ENCODE assay signal across 1 cellular context in the genomic region with DNA sequence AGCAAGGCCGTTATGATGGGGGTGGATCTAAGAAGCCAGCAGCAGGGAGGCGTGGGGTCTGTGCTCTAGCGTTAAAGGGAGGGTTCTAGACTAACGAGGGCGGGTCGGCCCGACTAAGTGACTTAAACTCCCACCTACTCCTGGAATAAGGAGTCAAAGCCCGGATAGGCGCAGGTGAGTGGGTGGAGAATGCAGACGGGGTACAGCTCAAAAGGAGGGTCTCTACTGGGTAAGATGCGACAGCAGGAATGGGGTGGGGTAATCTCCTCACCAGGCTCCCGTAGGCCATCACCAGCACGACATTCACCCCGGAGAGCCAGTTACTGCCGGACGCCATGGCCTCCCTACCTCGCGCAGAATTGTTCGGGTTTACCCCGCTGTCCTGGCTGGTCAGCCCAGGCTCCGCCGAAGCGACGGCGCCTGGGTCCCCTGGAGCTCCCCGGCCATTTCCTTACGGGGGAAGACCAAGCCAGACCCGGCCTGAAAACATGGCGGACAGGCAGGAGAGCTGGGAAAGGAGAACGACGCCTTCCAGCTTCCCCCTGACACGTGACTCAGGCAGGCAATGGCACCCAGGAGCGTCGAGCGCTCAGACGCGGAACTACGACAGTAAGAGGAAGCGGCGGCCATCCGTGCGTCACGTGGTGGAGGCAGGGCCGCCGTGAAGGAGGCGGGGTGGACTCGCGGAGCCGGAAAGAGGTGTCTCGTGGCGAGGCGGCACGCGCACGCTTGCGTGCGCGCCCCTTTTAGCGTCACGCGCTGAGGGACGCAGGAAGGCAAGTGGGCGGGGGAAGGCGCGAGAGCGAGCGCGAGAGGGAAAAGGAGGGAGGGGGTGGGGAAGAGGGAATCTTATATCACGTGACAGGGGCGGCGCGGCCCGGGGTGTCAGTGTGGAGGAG.
TF ChIP-seq lines count a peak whose summit lies in the region.

A gene with protein sequence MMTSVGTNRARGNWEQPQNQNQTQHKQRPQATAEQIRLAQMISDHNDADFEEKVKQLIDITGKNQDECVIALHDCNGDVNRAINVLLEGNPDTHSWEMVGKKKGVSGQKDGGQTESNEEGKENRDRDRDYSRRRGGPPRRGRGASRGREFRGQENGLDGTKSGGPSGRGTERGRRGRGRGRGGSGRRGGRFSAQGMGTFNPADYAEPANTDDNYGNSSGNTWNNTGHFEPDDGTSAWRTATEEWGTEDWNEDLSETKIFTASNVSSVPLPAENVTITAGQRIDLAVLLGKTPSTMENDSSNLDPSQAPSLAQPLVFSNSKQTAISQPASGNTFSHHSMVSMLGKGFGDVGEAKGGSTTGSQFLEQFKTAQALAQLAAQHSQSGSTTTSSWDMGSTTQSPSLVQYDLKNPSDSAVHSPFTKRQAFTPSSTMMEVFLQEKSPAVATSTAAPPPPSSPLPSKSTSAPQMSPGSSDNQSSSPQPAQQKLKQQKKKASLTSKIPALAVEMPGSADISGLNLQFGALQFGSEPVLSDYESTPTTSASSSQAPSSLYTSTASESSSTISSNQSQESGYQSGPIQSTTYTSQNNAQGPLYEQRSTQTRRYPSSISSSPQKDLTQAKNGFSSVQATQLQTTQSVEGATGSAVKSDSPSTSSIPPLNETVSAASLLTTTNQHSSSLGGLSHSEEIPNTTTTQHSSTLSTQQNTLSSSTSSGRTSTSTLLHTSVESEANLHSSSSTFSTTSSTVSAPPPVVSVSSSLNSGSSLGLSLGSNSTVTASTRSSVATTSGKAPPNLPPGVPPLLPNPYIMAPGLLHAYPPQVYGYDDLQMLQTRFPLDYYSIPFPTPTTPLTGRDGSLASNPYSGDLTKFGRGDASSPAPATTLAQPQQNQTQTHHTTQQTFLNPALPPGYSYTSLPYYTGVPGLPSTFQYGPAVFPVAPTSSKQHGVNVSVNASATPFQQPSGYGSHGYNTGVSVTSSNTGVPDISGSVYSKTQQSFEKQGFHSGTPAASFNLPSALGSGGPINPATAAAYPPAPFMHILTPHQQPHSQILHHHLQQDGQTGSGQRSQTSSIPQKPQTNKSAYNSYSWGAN (plus strand): TSS at position 885 of the 899 bp plus-strand sequence. CDS start 4,169 bp downstream, outside the sequence.

TF ChIP-seq in K562, 482 proteins besides CTCF, POLR2A, EP300 and RAD21 (continued from another document and continues in another):
- TF ChIP-seq, protein P1, sequence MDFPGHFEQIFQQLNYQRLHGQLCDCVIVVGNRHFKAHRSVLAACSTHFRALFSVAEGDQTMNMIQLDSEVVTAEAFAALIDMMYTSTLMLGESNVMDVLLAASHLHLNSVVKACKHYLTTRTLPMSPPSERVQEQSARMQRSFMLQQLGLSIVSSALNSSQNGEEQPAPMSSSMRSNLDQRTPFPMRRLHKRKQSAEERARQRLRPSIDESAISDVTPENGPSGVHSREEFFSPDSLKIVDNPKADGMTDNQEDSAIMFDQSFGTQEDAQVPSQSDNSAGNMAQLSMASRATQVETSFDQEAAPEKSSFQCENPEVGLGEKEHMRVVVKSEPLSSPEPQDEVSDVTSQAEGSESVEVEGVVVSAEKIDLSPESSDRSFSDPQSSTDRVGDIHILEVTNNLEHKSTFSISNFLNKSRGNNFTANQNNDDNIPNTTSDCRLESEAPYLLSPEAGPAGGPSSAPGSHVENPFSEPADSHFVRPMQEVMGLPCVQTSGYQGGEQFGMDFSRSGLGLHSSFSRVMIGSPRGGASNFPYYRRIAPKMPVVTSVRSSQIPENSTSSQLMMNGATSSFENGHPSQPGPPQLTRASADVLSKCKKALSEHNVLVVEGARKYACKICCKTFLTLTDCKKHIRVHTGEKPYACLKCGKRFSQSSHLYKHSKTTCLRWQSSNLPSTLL (IDR thresholded peaks at IDR 0.05) = no peak
- peak; percentile 81 for TF ChIP-seq KDM5B (IDR thresholded peaks at IDR 0.05; ENCODE audit: insufficient replicate concordance, low read depth, low read length)
- TF ChIP-seq BRD9 (IDR thresholded peaks at IDR 0.05; ENCODE audit: low read depth, partially characterized antibody) = peak; percentile 91
- peak; percentile 74 for TF ChIP-seq ETV1 (tag; conservative IDR thresholded peaks at IDR 0.05; ENCODE audit: low read depth)
- no peak for TF ChIP-seq SLC30A9 (CRISPR knock-in tag; IDR thresholded peaks at IDR 0.05)
- TF ChIP-seq RBBP5 (IDR thresholded peaks at IDR 0.05; ENCODE audit: borderline replicate concordance, insufficient read depth, low read length, poor library complexity, severe bottlenecking) = peak; percentile 76
- TF ChIP-seq E2F3 (CRISPR knock-in tag; IDR thresholded peaks at IDR 0.05) = no peak
- TF ChIP-seq, protein P2, sequence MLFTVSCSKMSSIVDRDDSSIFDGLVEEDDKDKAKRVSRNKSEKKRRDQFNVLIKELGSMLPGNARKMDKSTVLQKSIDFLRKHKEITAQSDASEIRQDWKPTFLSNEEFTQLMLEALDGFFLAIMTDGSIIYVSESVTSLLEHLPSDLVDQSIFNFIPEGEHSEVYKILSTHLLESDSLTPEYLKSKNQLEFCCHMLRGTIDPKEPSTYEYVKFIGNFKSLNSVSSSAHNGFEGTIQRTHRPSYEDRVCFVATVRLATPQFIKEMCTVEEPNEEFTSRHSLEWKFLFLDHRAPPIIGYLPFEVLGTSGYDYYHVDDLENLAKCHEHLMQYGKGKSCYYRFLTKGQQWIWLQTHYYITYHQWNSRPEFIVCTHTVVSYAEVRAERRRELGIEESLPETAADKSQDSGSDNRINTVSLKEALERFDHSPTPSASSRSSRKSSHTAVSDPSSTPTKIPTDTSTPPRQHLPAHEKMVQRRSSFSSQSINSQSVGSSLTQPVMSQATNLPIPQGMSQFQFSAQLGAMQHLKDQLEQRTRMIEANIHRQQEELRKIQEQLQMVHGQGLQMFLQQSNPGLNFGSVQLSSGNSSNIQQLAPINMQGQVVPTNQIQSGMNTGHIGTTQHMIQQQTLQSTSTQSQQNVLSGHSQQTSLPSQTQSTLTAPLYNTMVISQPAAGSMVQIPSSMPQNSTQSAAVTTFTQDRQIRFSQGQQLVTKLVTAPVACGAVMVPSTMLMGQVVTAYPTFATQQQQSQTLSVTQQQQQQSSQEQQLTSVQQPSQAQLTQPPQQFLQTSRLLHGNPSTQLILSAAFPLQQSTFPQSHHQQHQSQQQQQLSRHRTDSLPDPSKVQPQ (CRISPR knock-in tag; IDR thresholded peaks at IDR 0.05; ENCODE audit: borderline replicate concordance) = peak; percentile 62; the same call in 1 of the 2 replicates
- TF ChIP-seq, protein P3, sequence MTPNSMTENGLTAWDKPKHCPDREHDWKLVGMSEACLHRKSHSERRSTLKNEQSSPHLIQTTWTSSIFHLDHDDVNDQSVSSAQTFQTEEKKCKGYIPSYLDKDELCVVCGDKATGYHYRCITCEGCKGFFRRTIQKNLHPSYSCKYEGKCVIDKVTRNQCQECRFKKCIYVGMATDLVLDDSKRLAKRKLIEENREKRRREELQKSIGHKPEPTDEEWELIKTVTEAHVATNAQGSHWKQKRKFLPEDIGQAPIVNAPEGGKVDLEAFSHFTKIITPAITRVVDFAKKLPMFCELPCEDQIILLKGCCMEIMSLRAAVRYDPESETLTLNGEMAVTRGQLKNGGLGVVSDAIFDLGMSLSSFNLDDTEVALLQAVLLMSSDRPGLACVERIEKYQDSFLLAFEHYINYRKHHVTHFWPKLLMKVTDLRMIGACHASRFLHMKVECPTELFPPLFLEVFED (CRISPR knock-in tag; conservative IDR thresholded peaks at IDR 0.05) = no peak; the same call in 1 of the 2 replicates
- TF ChIP-seq, protein P4, sequence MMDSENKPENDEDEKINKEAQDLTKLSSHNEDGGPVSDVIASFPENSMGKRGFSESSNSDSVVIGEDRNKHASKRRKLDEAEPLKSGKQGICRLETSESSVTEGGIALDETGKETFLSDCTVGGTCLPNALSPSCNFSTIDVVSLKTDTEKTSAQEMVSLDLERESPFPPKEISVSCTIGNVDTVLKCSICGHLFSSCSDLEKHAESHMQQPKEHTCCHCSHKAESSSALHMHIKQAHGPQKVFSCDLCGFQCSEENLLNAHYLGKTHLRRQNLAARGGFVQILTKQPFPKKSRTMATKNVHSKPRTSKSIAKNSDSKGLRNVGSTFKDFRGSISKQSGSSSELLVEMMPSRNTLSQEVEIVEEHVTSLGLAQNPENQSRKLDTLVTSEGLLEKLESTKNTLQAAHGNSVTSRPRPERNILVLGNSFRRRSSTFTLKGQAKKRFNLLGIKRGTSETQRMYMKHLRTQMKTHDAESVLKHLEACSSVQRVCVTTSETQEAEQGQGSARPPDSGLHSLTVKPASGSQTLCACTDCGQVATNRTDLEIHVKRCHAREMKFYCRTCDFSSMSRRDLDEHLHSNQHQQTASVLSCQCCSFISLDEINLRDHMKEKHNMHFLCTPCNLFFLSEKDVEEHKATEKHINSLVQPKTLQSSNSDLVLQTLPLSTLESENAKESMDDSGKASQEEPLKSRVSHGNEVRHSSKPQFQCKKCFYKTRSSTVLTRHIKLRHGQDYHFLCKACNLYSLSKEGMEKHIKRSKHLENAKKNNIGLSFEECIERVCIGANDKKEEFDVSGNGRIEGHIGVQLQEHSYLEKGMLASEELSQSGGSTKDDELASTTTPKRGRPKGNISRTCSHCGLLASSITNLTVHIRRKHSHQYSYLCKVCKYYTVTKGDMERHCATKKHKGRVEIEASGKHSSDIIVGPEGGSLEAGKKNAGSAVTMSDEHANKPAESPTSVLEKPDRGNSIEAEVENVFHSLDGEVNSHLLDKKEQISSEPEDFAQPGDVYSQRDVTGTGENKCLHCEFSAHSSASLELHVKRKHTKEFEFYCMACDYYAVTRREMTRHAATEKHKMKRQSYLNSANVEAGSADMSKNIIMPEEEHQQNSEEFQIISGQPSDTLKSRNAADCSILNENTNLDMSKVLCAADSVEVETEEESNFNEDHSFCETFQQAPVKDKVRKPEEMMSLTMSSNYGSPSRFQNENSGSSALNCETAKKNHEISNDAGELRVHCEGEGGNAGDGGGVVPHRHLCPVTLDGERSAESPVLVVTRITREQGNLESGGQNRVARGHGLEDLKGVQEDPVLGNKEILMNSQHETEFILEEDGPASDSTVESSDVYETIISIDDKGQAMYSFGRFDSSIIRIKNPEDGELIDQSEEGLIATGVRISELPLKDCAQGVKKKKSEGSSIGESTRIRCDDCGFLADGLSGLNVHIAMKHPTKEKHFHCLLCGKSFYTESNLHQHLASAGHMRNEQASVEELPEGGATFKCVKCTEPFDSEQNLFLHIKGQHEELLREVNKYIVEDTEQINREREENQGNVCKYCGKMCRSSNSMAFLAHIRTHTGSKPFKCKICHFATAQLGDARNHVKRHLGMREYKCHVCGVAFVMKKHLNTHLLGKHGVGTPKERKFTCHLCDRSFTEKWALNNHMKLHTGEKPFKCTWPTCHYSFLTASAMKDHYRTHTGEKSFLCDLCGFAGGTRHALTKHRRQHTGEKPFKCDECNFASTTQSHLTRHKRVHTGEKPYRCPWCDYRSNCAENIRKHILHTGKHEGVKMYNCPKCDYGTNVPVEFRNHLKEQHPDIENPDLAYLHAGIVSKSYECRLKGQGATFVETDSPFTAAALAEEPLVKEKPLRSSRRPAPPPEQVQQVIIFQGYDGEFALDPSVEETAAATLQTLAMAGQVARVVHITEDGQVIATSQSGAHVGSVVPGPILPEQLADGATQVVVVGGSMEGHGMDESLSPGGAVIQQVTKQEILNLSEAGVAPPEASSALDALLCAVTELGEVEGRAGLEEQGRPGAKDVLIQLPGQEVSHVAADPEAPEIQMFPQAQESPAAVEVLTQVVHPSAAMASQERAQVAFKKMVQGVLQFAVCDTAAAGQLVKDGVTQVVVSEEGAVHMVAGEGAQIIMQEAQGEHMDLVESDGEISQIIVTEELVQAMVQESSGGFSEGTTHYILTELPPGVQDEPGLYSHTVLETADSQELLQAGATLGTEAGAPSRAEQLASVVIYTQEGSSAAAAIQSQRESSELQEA (IDR thresholded peaks at IDR 0.05; ENCODE audit: low read depth) = peak; percentile 86
- TF ChIP-seq, protein P5, sequence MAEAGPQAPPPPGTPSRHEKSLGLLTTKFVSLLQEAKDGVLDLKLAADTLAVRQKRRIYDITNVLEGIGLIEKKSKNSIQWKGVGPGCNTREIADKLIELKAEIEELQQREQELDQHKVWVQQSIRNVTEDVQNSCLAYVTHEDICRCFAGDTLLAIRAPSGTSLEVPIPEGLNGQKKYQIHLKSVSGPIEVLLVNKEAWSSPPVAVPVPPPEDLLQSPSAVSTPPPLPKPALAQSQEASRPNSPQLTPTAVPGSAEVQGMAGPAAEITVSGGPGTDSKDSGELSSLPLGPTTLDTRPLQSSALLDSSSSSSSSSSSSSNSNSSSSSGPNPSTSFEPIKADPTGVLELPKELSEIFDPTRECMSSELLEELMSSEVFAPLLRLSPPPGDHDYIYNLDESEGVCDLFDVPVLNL (CRISPR knock-in tag; IDR thresholded peaks at IDR 0.05; ENCODE audit: low read depth) = no peak; the same call in 1 of the 2 replicates
- peak; percentile 82; the same call in 1 of the 2 replicates for TF ChIP-seq ERF (CRISPR knock-in tag; IDR thresholded peaks at IDR 0.05)
- TF ChIP-seq, protein P6, sequence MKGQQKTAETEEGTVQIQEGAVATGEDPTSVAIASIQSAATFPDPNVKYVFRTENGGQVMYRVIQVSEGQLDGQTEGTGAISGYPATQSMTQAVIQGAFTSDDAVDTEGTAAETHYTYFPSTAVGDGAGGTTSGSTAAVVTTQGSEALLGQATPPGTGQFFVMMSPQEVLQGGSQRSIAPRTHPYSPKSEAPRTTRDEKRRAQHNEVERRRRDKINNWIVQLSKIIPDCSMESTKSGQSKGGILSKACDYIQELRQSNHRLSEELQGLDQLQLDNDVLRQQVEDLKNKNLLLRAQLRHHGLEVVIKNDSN (CRISPR knock-in tag; IDR thresholded peaks at IDR 0.05) = peak; percentile 98
- peak; percentile 82 for TF ChIP-seq FOXJ2 (tag; IDR thresholded peaks at IDR 0.05)
- TF ChIP-seq ASH1L (IDR thresholded peaks at IDR 0.05; ENCODE audit: borderline replicate concordance, low read depth, partially characterized antibody) = peak; percentile 58
- TF ChIP-seq XRCC5 (IDR thresholded peaks at IDR 0.05; ENCODE audit: low read depth, low read length) = peak; percentile 41
- TF ChIP-seq KDM1A (IDR thresholded peaks at IDR 0.05) = no peak
- TF ChIP-seq, protein P7, sequence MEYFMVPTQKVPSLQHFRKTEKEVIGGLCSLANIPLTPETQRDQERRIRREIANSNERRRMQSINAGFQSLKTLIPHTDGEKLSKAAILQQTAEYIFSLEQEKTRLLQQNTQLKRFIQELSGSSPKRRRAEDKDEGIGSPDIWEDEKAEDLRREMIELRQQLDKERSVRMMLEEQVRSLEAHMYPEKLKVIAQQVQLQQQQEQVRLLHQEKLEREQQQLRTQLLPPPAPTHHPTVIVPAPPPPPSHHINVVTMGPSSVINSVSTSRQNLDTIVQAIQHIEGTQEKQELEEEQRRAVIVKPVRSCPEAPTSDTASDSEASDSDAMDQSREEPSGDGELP (CRISPR knock-in tag; IDR thresholded peaks at IDR 0.05; ENCODE audit: borderline replicate concordance) = peak; percentile 85; the same call in 1 of the 2 replicates
